In the genomic region with DNA sequence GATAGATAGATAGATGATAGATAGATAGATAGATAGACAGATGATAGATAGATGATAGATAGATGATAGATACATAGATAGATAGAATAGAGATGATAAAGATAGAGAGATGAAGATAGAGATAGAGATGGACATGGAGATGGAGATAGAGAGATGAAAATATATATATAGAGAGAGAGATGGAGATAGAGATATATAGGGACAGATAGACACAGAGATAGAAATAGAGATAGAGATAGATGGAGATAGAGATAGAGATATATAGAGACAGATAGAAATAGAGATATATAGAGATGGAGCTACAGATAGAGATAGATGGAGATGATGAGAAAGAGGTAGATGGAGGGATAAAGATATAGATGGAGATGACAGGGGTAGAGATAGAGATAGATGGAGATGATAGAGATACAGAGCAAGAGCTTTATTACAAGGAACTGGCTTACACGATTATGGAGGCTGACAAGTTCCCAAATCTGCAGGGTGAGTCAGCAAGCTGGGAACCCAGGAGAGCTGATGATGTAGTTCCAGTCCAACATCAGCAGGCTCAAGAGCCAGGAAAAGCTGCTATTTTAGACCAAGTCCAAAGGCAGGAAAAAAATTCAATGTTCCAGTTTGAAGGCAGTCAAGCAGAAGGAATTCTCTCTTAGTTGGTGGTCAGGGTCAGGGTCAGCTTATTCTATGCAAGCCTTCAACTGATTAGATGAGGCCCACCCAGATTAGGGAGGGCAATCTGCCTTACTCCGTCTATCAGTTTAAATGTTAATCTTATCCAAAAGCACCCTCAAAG, we compare ENCODE assay signal across 1 cellular context.
TF ChIP-seq lines count a peak whose summit lies in the region.

No MANE protein-coding gene starts in this region.

TF ChIP-seq in K562, 482 proteins besides CTCF, POLR2A, EP300 and RAD21:
- TF ChIP-seq TAF9B (IDR thresholded peaks at IDR 0.05; ENCODE audit: partially characterized antibody), result peak; percentile 21
- TF ChIP-seq HDAC1 (IDR thresholded peaks at IDR 0.05), result 0 out of 4 replicates have a peak, but pooled peaks of 1 of the 2 experiments have one; percentile 27
- TF ChIP-seq FOXM1 (IDR thresholded peaks at IDR 0.05; ENCODE audit: low read depth), result 0 out of 2 replicates have a peak, but pooled peaks have one; percentile 21
- no peak for TF ChIP-seq FOXM1 (CRISPR knock-in tag; IDR thresholded peaks at IDR 0.05; ENCODE audit: low read depth)
- no peak for TF ChIP-seq NCOA2 (IDR thresholded peaks at IDR 0.05; ENCODE audit: partially characterized antibody in 2 of 2)
- peak; percentile 33 to 40; a peak in 1 of 4 replicates for TF ChIP-seq KDM1A (IDR thresholded peaks at IDR 0.05)
- TF ChIP-seq TFAP4 (CRISPR knock-in tag; IDR thresholded peaks at IDR 0.05; ENCODE audit: borderline replicate concordance), result no peak
- TF ChIP-seq GATAD2B (IDR thresholded peaks at IDR 0.05; ENCODE audit: borderline replicate concordance), result 0 out of 2 replicates have a peak, but pooled peaks have one; percentile 31
- peak; percentile 80 for TF ChIP-seq ZBTB2 (IDR thresholded peaks at IDR 0.05)
- TF ChIP-seq ZNF134 (CRISPR knock-in tag; conservative IDR thresholded peaks at IDR 0.05), result peak; percentile 99
- peak; percentile 51 for TF ChIP-seq DACH1 (IDR thresholded peaks at IDR 0.05; ENCODE audit: partially characterized antibody)
- TF ChIP-seq ZNF766 (CRISPR knock-in tag; conservative IDR thresholded peaks at IDR 0.05), result no peak
- peak; percentile 84 for TF ChIP-seq RBM25 (IDR thresholded peaks at IDR 0.05; ENCODE audit: low read depth, low read length, severe bottlenecking)
